In genomic region chr4:145557720-145558119, GRCh38 we compare ENCODE assay signal across 8 cellular contexts.
DNase-seq lines count a peak whose midpoint lies in the region; ATAC-seq and TF ChIP-seq lines count a peak whose summit lies in the region.

No MANE protein-coding gene starts in this region.

- ATAC-seq in GM18858 (IDR thresholded peaks at IDR 0.05; ENCODE audit: unreplicated experiment) (peak; percentile 76), HG03095 (IDR thresholded peaks at IDR 0.05; ENCODE audit: unreplicated experiment) (peak; percentile 92), thoracic aorta (ENCODE audit: insufficient number of reproducible peaks, low FRiP score, low read depth) (no peak)
- peak; percentile 73 for ATAC-seq in activated CD8-positive, alpha-beta T cell treated with anti-CD3 and anti-CD28 coated beads, Interleukin-2, amount 10 ng/mL, durations not matched to agents 7 days and 5 days
- peak; percentile 94 for ATAC-seq in naive thymus-derived CD4-positive, alpha-beta T cell

- H3K9me3 ChIP-seq in naive thymus-derived CD4-positive, alpha-beta T cell (ENCODE audit: control insufficient read depth in 2 of 3, low read length in 3 of 3): no peaks in the 10 kb centered on the region
- no peaks in the 10 kb centered on the region for H3K9me3 ChIP-seq in thoracic aorta

- H3K27me3 ChIP-seq in naive thymus-derived CD4-positive, alpha-beta T cell (ENCODE audit: control insufficient read depth in 2 of 2, insufficient read depth in 2 of 2, low read length in 2 of 2): peaks cover 0 to 2% of the 10 kb centered on the region in 2 donors
- H3K27me3 ChIP-seq in thoracic aorta (replicated peaks; ENCODE audit: insufficient read depth): no peaks in the 10 kb centered on the region

- no peak overlapping the region for H3K27ac Mint-ChIP-seq in activated CD8-positive, alpha-beta T cell treated with anti-CD3 and anti-CD28 coated beads, Interleukin-2, amount 10 ng/mL, durations not matched to agents 7 days and 5 days
- no peak overlapping the region for H3K27ac Mint-ChIP-seq in naive thymus-derived CD4-positive, alpha-beta T cell

- H3K27me3 Mint-ChIP-seq in activated CD8-positive, alpha-beta T cell treated with anti-CD3 and anti-CD28 coated beads, Interleukin-2, amount 10 ng/mL, durations not matched to agents 7 days and 5 days (ENCODE audit: low read depth): peaks cover 5% of the 10 kb centered on the region
- peaks cover 0 to 21% (median 3%) of the 10 kb centered on the region in 5 donors for H3K27me3 Mint-ChIP-seq in naive thymus-derived CD4-positive, alpha-beta T cell

- POLR2A ChIA-PET in activated CD8-positive, alpha-beta T cell treated with anti-CD3 and anti-CD28 coated beads, Interleukin-2, amount 10 ng/mL, durations not matched to agents 7 days and 5 days (lab: Charles Lee): no interaction called here
- POLR2A ChIA-PET in naive thymus-derived CD4-positive, alpha-beta T cell (lab: Charles Lee): no interaction called here

- CTCF ChIA-PET in activated CD8-positive, alpha-beta T cell treated with anti-CD3 and anti-CD28 coated beads, Interleukin-2, amount 10 ng/mL, durations not matched to agents 7 days and 5 days (lab: Charles Lee): interaction anchor here (0.7 to 1.2 kb wide), 11 partner anchors 10 to 341 kb away, joined by 3 to 18 read pairs (median 4); no protein-coding TSS in a partner anchor
- CTCF ChIA-PET in naive thymus-derived CD4-positive, alpha-beta T cell (lab: Charles Lee): interaction anchor here (0.8 kb wide), 1 partner anchor 15 kb away, joined by 3 read pairs; no protein-coding TSS in a partner anchor

- H3K4me1 ChIP-seq in naive thymus-derived CD4-positive, alpha-beta T cell (ENCODE audit: control insufficient read depth in 2 of 2, insufficient read depth in 2 of 2, low read length in 2 of 2): no peaks in the 10 kb centered on the region
- no peaks in the 10 kb centered on the region for H3K4me1 ChIP-seq in thoracic aorta (ENCODE audit: control insufficient read depth in 1 of 2, low read depth in 2 of 2)

- H3K36me3 ChIP-seq in naive thymus-derived CD4-positive, alpha-beta T cell (ENCODE audit: control insufficient read depth in 2 of 3, insufficient read depth in 3 of 3, low read length in 3 of 3): no peaks in the 10 kb centered on the region
- H3K36me3 ChIP-seq in thoracic aorta: peaks cover 2% of the 10 kb centered on the region

- TF ChIP-seq CTCF in AG10803 (conservative IDR thresholded peaks at IDR 0.05; ENCODE audit: low read length) (peak; percentile 100), thoracic aorta (IDR thresholded peaks at IDR 0.05) (peak; percentile 81)

- no peak overlapping the region for H3K4me3 ChIP-seq in AG10803 (ENCODE audit: low read length)
- H3K4me3 ChIP-seq in naive thymus-derived CD4-positive, alpha-beta T cell (ENCODE audit: low read length): no peak overlapping the region
- H3K4me3 ChIP-seq in thoracic aorta: no peak overlapping the region

- H3K36me3 Mint-ChIP-seq in activated CD8-positive, alpha-beta T cell treated with anti-CD3 and anti-CD28 coated beads, Interleukin-2, amount 10 ng/mL, durations not matched to agents 7 days and 5 days (ENCODE audit: low read depth): no peaks in the 10 kb centered on the region
- no peaks in the 10 kb centered on the region for H3K36me3 Mint-ChIP-seq in naive thymus-derived CD4-positive, alpha-beta T cell

- no peak for TF ChIP-seq POLR2A in erythroblast (IDR thresholded peaks at IDR 0.05; ENCODE audit: low read length)

- intact Hi-C loops in naive thymus-derived CD4-positive, alpha-beta T cell (cut with micrococcal nuclease): loop anchor here (1.0 to 5.0 kb wide), 6 partner anchors 60 to 1383 kb away; partner anchors contain the start of genes MMAA (in 1 of the 2) and SMAD1 (in 1 of the 2)

- no peak overlapping the region for H3K27ac ChIP-seq in naive thymus-derived CD4-positive, alpha-beta T cell (ENCODE audit: low read depth, low read length)
- no peak overlapping the region for H3K27ac ChIP-seq in thoracic aorta

- DNase-seq in AG10803 (ENCODE audit: low read depth) (peak; percentile 73), NCI-H526 (lab: John Stamatoyannopoulos, UW) (peak; percentile 32 to 75), erythroblast (lab: John Stamatoyannopoulos, UW) (peak; percentile 72 to 80), thoracic aorta (ENCODE audit: low spot score) (no peak)
- DNase-seq in activated CD8-positive, alpha-beta T cell treated with anti-CD3 and anti-CD28 coated beads, Interleukin-2, amount 10 ng/mL, durations not matched to agents 7 days and 5 days: peak; percentile 63
- peak; percentile 1 to 49 (median 38) for DNase-seq in naive thymus-derived CD4-positive, alpha-beta T cell

- H3K4me3 Mint-ChIP-seq in activated CD8-positive, alpha-beta T cell treated with anti-CD3 and anti-CD28 coated beads, Interleukin-2, amount 10 ng/mL, durations not matched to agents 7 days and 5 days: no peak overlapping the region
- no peak overlapping the region for H3K4me3 Mint-ChIP-seq in naive thymus-derived CD4-positive, alpha-beta T cell

- H3K9me3 Mint-ChIP-seq in activated CD8-positive, alpha-beta T cell treated with anti-CD3 and anti-CD28 coated beads, Interleukin-2, amount 10 ng/mL, durations not matched to agents 7 days and 5 days (ENCODE audit: insufficient read depth): no peaks in the 10 kb centered on the region
- H3K9me3 Mint-ChIP-seq in naive thymus-derived CD4-positive, alpha-beta T cell: no peaks in the 10 kb centered on the region

- no peaks in the 10 kb centered on the region for H3K4me1 Mint-ChIP-seq in activated CD8-positive, alpha-beta T cell treated with anti-CD3 and anti-CD28 coated beads, Interleukin-2, amount 10 ng/mL, durations not matched to agents 7 days and 5 days (ENCODE audit: low read depth)
- peaks cover 0 to under 1% (median under 1%) of the 10 kb centered on the region in 7 donors for H3K4me1 Mint-ChIP-seq in naive thymus-derived CD4-positive, alpha-beta T cell
